In the genomic region with DNA sequence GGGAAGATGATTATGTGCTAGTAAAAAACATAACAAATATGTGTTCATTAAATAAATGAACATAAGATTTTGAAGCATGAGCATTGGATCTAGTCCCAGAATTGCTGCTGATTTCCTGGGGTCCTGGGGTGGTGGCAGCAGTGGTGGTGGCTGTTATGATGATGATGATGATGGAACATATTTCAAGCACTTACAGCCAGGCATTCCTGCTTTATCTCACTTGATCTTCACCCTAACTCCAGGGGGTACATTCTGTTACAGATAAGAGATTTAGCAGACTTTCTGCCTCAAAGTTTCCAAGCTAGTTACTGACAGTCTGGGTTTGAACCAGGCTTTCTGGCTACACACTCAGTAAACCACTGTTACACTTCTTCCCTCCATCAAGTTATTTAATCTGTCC, we compare ENCODE assay signal across 14 cellular contexts. TPM values are rescaled to one million over a fixed set of nuclear protein-coding genes. Genes with fewer than 3 reads are reported as not detected.
A peak's percentile ranks its signal among the peaks of the same experiment; 100 is the strongest.
DNase-seq lines count a peak whose midpoint lies in the region; ATAC-seq and TF ChIP-seq lines count a peak whose summit lies in the region.
"Had no signal": no experiment of that assay in that cellular context is flagged by ENCODE, and none has a peak within 500 bp of the region (broad histone marks: within the 10 kb centered on the region; RNA-seq: fewer than 3 reads in every experiment).

No MANE protein-coding gene starts in this region.

- no peaks in the 10 kb centered on the region for H3K9me3 ChIP-seq in T-helper 17 cell (ENCODE audit: control insufficient read depth, low read length, poor library complexity, severe bottlenecking)
- no peaks in the 10 kb centered on the region for H3K9me3 ChIP-seq in psoas muscle
- no peaks in the 10 kb centered on the region for H3K9me3 ChIP-seq in prostate gland
- H3K9me3 ChIP-seq: thoracic aorta had no signal

- intact Hi-C loops in psoas muscle (cut with DNase I), result no loop called here
- intact Hi-C loops in prostate gland (cut with DNase I), result no loop called here

- no peak for TF ChIP-seq CTCF in choroid plexus epithelial cell (conservative IDR thresholded peaks at IDR 0.05; ENCODE audit: low read depth, low read length)
- no peak for TF ChIP-seq CTCF in psoas muscle (IDR thresholded peaks at IDR 0.05)
- no peak for TF ChIP-seq CTCF in prostate gland (IDR thresholded peaks at IDR 0.05)

- H3K4me1 ChIP-seq in psoas muscle (peaks cover 78% of the 10 kb centered on the region), prostate gland (replicated peaks) (peaks cover 17% of the 10 kb centered on the region)
- H3K4me1 ChIP-seq: parathyroid adenoma had no signal

- peaks cover 0 to 64% of the 10 kb centered on the region in 2 donors for H3K36me3 ChIP-seq in psoas muscle (ENCODE audit: insufficient read depth in 1 of 2, low read depth in 1 of 2)
- peaks cover 0 to 7% of the 10 kb centered on the region in 2 donors for H3K36me3 ChIP-seq in prostate gland

- H3K27me3 ChIP-seq in psoas muscle (ENCODE audit: insufficient read depth in 3 of 3, low read length in 2 of 3) (no peaks in the 10 kb centered on the region), prostate gland (replicated peaks; ENCODE audit: insufficient read depth) (no peaks in the 10 kb centered on the region)

- DNase-seq in activated T-cell treated with anti-CD3 and anti-CD28 coated beads, Interleukin-2, amount 50 U/mL, for 24 hours, result no peak
- no peak for DNase-seq in activated T-cell treated with anti-CD3 and anti-CD28 coated beads, Interleukin-2, amount 50 U/mL, for 48 hours
- DNase-seq in T-helper 17 cell (no peak), choroid plexus epithelial cell (ENCODE audit: low read depth) (peak; percentile 86), psoas muscle (no peak), prostate gland (ENCODE audit: low spot score) (no peak)
- DNase-seq: aorta, DMS 273 treated with DMSO at 0.1 percent for 48 hours, midbrain, SHP77 treated with DMSO at 0.1 percent for 48 hours had no signal

- peaks cover 94% of the 10 kb centered on the region for H3K36me3 Mint-ChIP-seq in activated T-cell treated with anti-CD3 and anti-CD28 coated beads, Interleukin-2, amount 50 U/mL, for 24 hours (ENCODE audit: low read depth)
- peaks cover 7% of the 10 kb centered on the region for H3K36me3 Mint-ChIP-seq in T-helper 17 cell (ENCODE audit: low read depth)

- H3K4me3 Mint-ChIP-seq in activated T-cell treated with anti-CD3 and anti-CD28 coated beads, Interleukin-2, amount 50 U/mL, for 24 hours, result no peak overlapping the region
- H3K4me3 Mint-ChIP-seq in T-helper 17 cell, result no peak overlapping the region

- no peaks in the 10 kb centered on the region for H3K9me3 Mint-ChIP-seq in activated T-cell treated with anti-CD3 and anti-CD28 coated beads, Interleukin-2, amount 50 U/mL, for 24 hours

- H3K4me3 ChIP-seq in choroid plexus epithelial cell (ENCODE audit: low read depth, low read length) (no peak overlapping the region), psoas muscle (no peak overlapping the region), prostate gland (no peak overlapping the region)
- H3K4me3 ChIP-seq: thoracic aorta had no signal

- H3K27me3 Mint-ChIP-seq in activated T-cell treated with anti-CD3 and anti-CD28 coated beads, Interleukin-2, amount 50 U/mL, for 24 hours, result no peaks in the 10 kb centered on the region
- no peaks in the 10 kb centered on the region for H3K27me3 Mint-ChIP-seq in T-helper 17 cell

- no peak for TF ChIP-seq POLR2A in prostate gland (IDR thresholded peaks at IDR 0.05)

- H3K4me1 Mint-ChIP-seq in activated T-cell treated with anti-CD3 and anti-CD28 coated beads, Interleukin-2, amount 50 U/mL, for 24 hours (ENCODE audit: low read depth), result peaks cover 49% of the 10 kb centered on the region
- H3K4me1 Mint-ChIP-seq in T-helper 17 cell, result peaks cover 47% of the 10 kb centered on the region

- H3K27ac ChIP-seq in psoas muscle (peak overlapping the region; percentile 93), prostate gland (no peak overlapping the region)
- H3K27ac ChIP-seq: parathyroid adenoma had no signal

- peak overlapping the region; percentile 62 for H3K27ac Mint-ChIP-seq in activated T-cell treated with anti-CD3 and anti-CD28 coated beads, Interleukin-2, amount 50 U/mL, for 24 hours
- H3K27ac Mint-ChIP-seq in T-helper 17 cell, result peak overlapping the region; percentile 78

- ATAC-seq in T-helper 17 cell (no peak), psoas muscle (no peak), GM18907 (IDR thresholded peaks at IDR 0.05; ENCODE audit: unreplicated experiment) (no peak), GM18858 (IDR thresholded peaks at IDR 0.05; ENCODE audit: unreplicated experiment) (no peak)

RNA-seq across cellular contexts. Expression of gene TRAPPC4, which starts 5.2 kb away (rescaled TPM):
- 10 to 100 TPM; 62.4 to 69.5 TPM for total RNA-seq in T-helper 17 cell
- total RNA-seq in psoas muscle, result 10 to 100 TPM; 46.1 to 61.5 (median 56.8) TPM
- 10 to 100 TPM; 39.0 to 99.5 (median 52.8) TPM for polyA plus RNA-seq in psoas muscle
- total RNA-seq in prostate gland, result 10 to 100 TPM; 79.8 to 83.5 TPM

RNA-seq across cellular contexts. Expression of gene RPS25, which starts 5.6 kb away (rescaled TPM):
- 1,000 to 10,000 TPM; 2,323 to 2,414 TPM for total RNA-seq in T-helper 17 cell
- 1,000 to 10,000 TPM; 1,024 to 1,264 (median 1,219) TPM for total RNA-seq in psoas muscle
- 1,000 to 10,000 TPM; 1,713 to 2,514 (median 2,031) TPM for polyA plus RNA-seq in psoas muscle
- 1,000 to 10,000 TPM in 1 of 2 donors, 100 to 1,000 TPM in 1; 949 to 1,730 TPM for total RNA-seq in prostate gland

RNA-seq across cellular contexts. Expression of gene SLC37A4, which starts 6.9 kb away (rescaled TPM):
- total RNA-seq in T-helper 17 cell (10 to 100 TPM in 1 of 2 donors, 1 to 10 TPM in 1; 9.0 to 11.0 TPM), psoas muscle (10 to 100 TPM; 17.0 to 26.9 (median 20.5) TPM), prostate gland (10 to 100 TPM; 36.2 to 58.7 TPM)
- 10 to 100 TPM; 10.6 to 34.3 (median 25.9) TPM for polyA plus RNA-seq in psoas muscle

RNA-seq across cellular contexts. Expression of gene CENATAC, which starts 25.8 kb away (rescaled TPM):
- 100 to 1,000 TPM; 116 TPM for total RNA-seq in T-helper 17 cell
- total RNA-seq in psoas muscle, result 10 to 100 TPM in 3 of 4 donors, 1 to 10 TPM in 1; 5.4 to 18.9 (median 10.9) TPM
- 10 to 100 TPM in 2 of 3 donors, 1 to 10 TPM in 1; 9.4 to 23.5 (median 10.1) TPM for polyA plus RNA-seq in psoas muscle
- 10 to 100 TPM; 19.4 to 44.5 TPM for total RNA-seq in prostate gland

RNA-seq across cellular contexts. Expression of gene HYOU1, which starts 33.3 kb away (rescaled TPM):
- 100 to 1,000 TPM; 132 to 162 TPM for total RNA-seq in T-helper 17 cell
- 10 to 100 TPM; 24.1 to 40.1 (median 33.2) TPM for total RNA-seq in psoas muscle
- polyA plus RNA-seq in psoas muscle, result 10 to 100 TPM; 21.2 to 46.2 (median 30.0) TPM
- 100 to 1,000 TPM; 115 to 149 TPM for total RNA-seq in prostate gland
